1 cellular context compared by ENCODE assay signal in genomic region chr4:154617820-154618317, GRCh38.
TF ChIP-seq lines count a peak whose summit lies in the region.

No MANE protein-coding gene starts in this region.

TF ChIP-seq in HepG2, 621 proteins besides CTCF, POLR2A, EP300 and RAD21 (continued from another document and continues in another):
- 0 out of 2 replicates have a peak, but pooled peaks have one; percentile 51 for TF ChIP-seq GMEB2 (CRISPR knock-in tag; IDR thresholded peaks at IDR 0.05; ENCODE audit: low read depth)
- TF ChIP-seq NR2C2 (CRISPR knock-in tag; IDR thresholded peaks at IDR 0.05; ENCODE audit: borderline replicate concordance): peak; percentile 88
- TF ChIP-seq ZNF607 (CRISPR knock-in tag; IDR thresholded peaks at IDR 0.05; ENCODE audit: borderline replicate concordance): no peak; the same call in 1 of the 2 replicates
- TF ChIP-seq ZNF639 (CRISPR knock-in tag; conservative IDR thresholded peaks at IDR 0.05): 0 out of 2 replicates have a peak, but pooled peaks have one; percentile 43
- peak; percentile 86; the same call in 1 of the 2 replicates for TF ChIP-seq ZNF749 (CRISPR knock-in tag; IDR thresholded peaks at IDR 0.05; ENCODE audit: borderline replicate concordance)
- no peak for TF ChIP-seq MTF1 (CRISPR knock-in tag; IDR thresholded peaks at IDR 0.05)
- TF ChIP-seq ZNF816 (CRISPR knock-in tag; IDR thresholded peaks at IDR 0.05; ENCODE audit: borderline replicate concordance): peak; percentile 91; the same call in 1 of the 2 replicates
- peak; percentile 72 for TF ChIP-seq HOXA3 (CRISPR knock-in tag; IDR thresholded peaks at IDR 0.05)
- peak; percentile 99 for TF ChIP-seq RXRB (CRISPR knock-in tag; IDR thresholded peaks at IDR 0.05; ENCODE audit: borderline replicate concordance)
- TF ChIP-seq ZNF550 (CRISPR knock-in tag; IDR thresholded peaks at IDR 0.05; ENCODE audit: borderline replicate concordance): no peak
- TF ChIP-seq ELF4 (CRISPR knock-in tag; IDR thresholded peaks at IDR 0.05; ENCODE audit: borderline replicate concordance): peak; percentile 73; the same call in 1 of the 2 replicates
- TF ChIP-seq ZNF839 (CRISPR knock-in tag; IDR thresholded peaks at IDR 0.05; ENCODE audit: borderline replicate concordance): no peak
- TF ChIP-seq, protein P1, sequence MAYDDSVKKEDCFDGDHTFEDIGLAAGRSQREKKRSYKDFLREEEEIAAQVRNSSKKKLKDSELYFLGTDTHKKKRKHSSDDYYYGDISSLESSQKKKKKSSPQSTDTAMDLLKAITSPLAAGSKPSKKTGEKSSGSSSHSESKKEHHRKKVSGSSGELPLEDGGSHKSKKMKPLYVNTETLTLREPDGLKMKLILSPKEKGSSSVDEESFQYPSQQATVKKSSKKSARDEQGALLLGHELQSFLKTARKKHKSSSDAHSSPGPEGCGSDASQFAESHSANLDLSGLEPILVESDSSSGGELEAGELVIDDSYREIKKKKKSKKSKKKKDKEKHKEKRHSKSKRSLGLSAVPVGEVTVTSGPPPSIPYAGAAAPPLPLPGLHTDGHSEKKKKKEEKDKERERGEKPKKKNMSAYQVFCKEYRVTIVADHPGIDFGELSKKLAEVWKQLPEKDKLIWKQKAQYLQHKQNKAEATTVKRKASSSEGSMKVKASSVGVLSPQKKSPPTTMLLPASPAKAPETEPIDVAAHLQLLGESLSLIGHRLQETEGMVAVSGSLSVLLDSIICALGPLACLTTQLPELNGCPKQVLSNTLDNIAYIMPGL (CRISPR knock-in tag; IDR thresholded peaks at IDR 0.05; ENCODE audit: borderline replicate concordance in 1 of 2, low read depth in 1 of 2): peak in 1 of 2 experiments; percentile 28; a peak in 2 of 4 replicates
- TF ChIP-seq SMC3 (IDR thresholded peaks at IDR 0.05; ENCODE audit: low read length): peak; percentile 53; the same call in 1 of the 2 replicates
- no peak for TF ChIP-seq ZNF513 (CRISPR knock-in tag; conservative IDR thresholded peaks at IDR 0.05)
- peak; percentile 100 for TF ChIP-seq HMG20A (CRISPR knock-in tag; IDR thresholded peaks at IDR 0.05; ENCODE audit: borderline replicate concordance)
- TF ChIP-seq, protein P2, sequence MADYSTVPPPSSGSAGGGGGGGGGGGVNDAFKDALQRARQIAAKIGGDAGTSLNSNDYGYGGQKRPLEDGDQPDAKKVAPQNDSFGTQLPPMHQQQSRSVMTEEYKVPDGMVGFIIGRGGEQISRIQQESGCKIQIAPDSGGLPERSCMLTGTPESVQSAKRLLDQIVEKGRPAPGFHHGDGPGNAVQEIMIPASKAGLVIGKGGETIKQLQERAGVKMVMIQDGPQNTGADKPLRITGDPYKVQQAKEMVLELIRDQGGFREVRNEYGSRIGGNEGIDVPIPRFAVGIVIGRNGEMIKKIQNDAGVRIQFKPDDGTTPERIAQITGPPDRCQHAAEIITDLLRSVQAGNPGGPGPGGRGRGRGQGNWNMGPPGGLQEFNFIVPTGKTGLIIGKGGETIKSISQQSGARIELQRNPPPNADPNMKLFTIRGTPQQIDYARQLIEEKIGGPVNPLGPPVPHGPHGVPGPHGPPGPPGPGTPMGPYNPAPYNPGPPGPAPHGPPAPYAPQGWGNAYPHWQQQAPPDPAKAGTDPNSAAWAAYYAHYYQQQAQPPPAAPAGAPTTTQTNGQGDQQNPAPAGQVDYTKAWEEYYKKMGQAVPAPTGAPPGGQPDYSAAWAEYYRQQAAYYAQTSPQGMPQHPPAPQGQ (CRISPR knock-in tag; IDR thresholded peaks at IDR 0.05; ENCODE audit: borderline replicate concordance): 0 out of 2 replicates have a peak, but pooled peaks have one; percentile 67
- TF ChIP-seq SIN3A (IDR thresholded peaks at IDR 0.05; ENCODE audit: borderline replicate concordance, low read depth, low read length): 0 out of 2 replicates have a peak, but pooled peaks have one; percentile 27
- TF ChIP-seq ZNF7 (CRISPR knock-in tag; IDR thresholded peaks at IDR 0.05): peak; percentile 28; the same call in 1 of the 2 replicates
- TF ChIP-seq EZH2 (conservative IDR thresholded peaks at IDR 0.05; ENCODE audit: low read depth, low read length): no peak
- TF ChIP-seq, protein P3, sequence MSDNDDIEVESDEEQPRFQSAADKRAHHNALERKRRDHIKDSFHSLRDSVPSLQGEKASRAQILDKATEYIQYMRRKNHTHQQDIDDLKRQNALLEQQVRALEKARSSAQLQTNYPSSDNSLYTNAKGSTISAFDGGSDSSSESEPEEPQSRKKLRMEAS (IDR thresholded peaks at IDR 0.05): peak; percentile 63; the same call in 1 of the 2 replicates
- peak; percentile 99 for TF ChIP-seq CREM (IDR thresholded peaks at IDR 0.05)
- no peak for TF ChIP-seq CREM (CRISPR knock-in tag; IDR thresholded peaks at IDR 0.05)
- TF ChIP-seq, protein P4, sequence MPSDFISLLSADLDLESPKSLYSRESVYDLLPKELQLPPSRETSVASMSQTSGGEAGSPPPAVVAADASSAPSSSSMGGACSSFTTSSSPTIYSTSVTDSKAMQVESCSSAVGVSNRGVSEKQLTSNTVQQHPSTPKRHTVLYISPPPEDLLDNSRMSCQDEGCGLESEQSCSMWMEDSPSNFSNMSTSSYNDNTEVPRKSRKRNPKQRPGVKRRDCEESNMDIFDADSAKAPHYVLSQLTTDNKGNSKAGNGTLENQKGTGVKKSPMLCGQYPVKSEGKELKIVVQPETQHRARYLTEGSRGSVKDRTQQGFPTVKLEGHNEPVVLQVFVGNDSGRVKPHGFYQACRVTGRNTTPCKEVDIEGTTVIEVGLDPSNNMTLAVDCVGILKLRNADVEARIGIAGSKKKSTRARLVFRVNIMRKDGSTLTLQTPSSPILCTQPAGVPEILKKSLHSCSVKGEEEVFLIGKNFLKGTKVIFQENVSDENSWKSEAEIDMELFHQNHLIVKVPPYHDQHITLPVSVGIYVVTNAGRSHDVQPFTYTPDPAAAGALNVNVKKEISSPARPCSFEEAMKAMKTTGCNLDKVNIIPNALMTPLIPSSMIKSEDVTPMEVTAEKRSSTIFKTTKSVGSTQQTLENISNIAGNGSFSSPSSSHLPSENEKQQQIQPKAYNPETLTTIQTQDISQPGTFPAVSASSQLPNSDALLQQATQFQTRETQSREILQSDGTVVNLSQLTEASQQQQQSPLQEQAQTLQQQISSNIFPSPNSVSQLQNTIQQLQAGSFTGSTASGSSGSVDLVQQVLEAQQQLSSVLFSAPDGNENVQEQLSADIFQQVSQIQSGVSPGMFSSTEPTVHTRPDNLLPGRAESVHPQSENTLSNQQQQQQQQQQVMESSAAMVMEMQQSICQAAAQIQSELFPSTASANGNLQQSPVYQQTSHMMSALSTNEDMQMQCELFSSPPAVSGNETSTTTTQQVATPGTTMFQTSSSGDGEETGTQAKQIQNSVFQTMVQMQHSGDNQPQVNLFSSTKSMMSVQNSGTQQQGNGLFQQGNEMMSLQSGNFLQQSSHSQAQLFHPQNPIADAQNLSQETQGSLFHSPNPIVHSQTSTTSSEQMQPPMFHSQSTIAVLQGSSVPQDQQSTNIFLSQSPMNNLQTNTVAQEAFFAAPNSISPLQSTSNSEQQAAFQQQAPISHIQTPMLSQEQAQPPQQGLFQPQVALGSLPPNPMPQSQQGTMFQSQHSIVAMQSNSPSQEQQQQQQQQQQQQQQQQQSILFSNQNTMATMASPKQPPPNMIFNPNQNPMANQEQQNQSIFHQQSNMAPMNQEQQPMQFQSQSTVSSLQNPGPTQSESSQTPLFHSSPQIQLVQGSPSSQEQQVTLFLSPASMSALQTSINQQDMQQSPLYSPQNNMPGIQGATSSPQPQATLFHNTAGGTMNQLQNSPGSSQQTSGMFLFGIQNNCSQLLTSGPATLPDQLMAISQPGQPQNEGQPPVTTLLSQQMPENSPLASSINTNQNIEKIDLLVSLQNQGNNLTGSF (CRISPR knock-in tag; IDR thresholded peaks at IDR 0.05): no peak
- TF ChIP-seq ZNF460 (CRISPR knock-in tag; IDR thresholded peaks at IDR 0.05; ENCODE audit: borderline replicate concordance): no peak
- peak; percentile 73; the same call in 1 of the 2 replicates for TF ChIP-seq TFAP4 (IDR thresholded peaks at IDR 0.05; ENCODE audit: borderline replicate concordance, low read depth)
- no peak for TF ChIP-seq MAFK (conservative IDR thresholded peaks at IDR 0.05 in 1 of 2, IDR thresholded peaks at IDR 0.05 in 1 of 2; ENCODE audit: low read length in 2 of 2)
- TF ChIP-seq ZIK1 (CRISPR knock-in tag; IDR thresholded peaks at IDR 0.05; ENCODE audit: borderline replicate concordance, low read depth): no peak
- peak; percentile 59; the same call in 1 of the 2 replicates for TF ChIP-seq ETV5 (CRISPR knock-in tag; IDR thresholded peaks at IDR 0.05; ENCODE audit: borderline replicate concordance)
- TF ChIP-seq ZNF589 (CRISPR knock-in tag; conservative IDR thresholded peaks at IDR 0.05): peak; percentile 84; the same call in 1 of the 2 replicates
- TF ChIP-seq ZNF678 (CRISPR knock-in tag; IDR thresholded peaks at IDR 0.05): no peak
- 0 out of 2 replicates have a peak, but pooled peaks have one; percentile 13 for TF ChIP-seq ZNF761 (CRISPR knock-in tag; conservative IDR thresholded peaks at IDR 0.05)
- peak; percentile 90; the same call in 1 of the 2 replicates for TF ChIP-seq ZNF878 (CRISPR knock-in tag; IDR thresholded peaks at IDR 0.05)
